In genomic region chr5:82526540-82526939, GRCh38 we compare ENCODE assay signal across 22 cellular contexts.
"Had no signal": no experiment of that assay in that cellular context is flagged by ENCODE, and none has a peak within 500 bp of the region (broad histone marks: within the 10 kb centered on the region; RNA-seq: fewer than 3 reads in every experiment).

No MANE protein-coding gene starts in this region.

- H3K9me3 ChIP-seq: esophagus muscularis mucosa, neutrophil, right atrium auricular region, suprapubic skin, thyroid gland had no signal

- ATAC-seq: foreskin keratinocyte; stimulated activated effector memory CD8-positive, alpha-beta T cell treated with anti-CD3 and anti-CD28 coated beads, Interleukin-12 subunit alpha, Interleukin-12 subunit beta, amount 100 ng/mL, for 72 hours; stimulated activated naive CD8-positive, alpha-beta T cell treated with anti-CD3 and anti-CD28 coated beads, Interleukin-15, Interleukin-2, amounts not matched to agents 100 U/mL and 50 U/mL, for 24 hours had no signal

- H3K27ac Mint-ChIP-seq: naive B cell; nephron progenitor cell; stimulated activated effector memory CD8-positive, alpha-beta T cell treated with anti-CD3 and anti-CD28 coated beads, Interleukin-12 subunit alpha, Interleukin-12 subunit beta, amount 100 ng/mL, for 72 hours; type B pancreatic cell had no signal

- H3K4me1 ChIP-seq: esophagus muscularis mucosa, foreskin keratinocyte, right atrium auricular region, suprapubic skin, thyroid gland had no signal

- FAIRE-seq: endometrium, small intestine, urothelium cell line had no signal

- DNase-seq: effector memory CD4-positive, alpha-beta T cell; foreskin keratinocyte; head of caudate nucleus; mesendoderm; naive B cell; nephron progenitor cell; posterior cingulate gyrus; small intestine; stimulated activated CD4-positive, alpha-beta T cell treated with anti-CD3 and anti-CD28 coated beads, Interleukin-12 subunit alpha, Interleukin-12 subunit beta, amount 100 ng/mL, for 4 hours; stimulated activated CD4-positive, alpha-beta T cell treated with anti-CD3 and anti-CD28 coated beads, Interleukin-4, amount 100 ng/mL, for 1 hour; stimulated activated CD8-positive, alpha-beta memory T cell treated with anti-CD3 and anti-CD28 coated beads, Interleukin-4, amount 100 ng/mL, for 48 hours; stimulated activated naive CD8-positive, alpha-beta T cell treated with anti-CD3 and anti-CD28 coated beads, Interleukin-15, Interleukin-2, amounts not matched to agents 100 U/mL and 50 U/mL, for 24 hours; thyroid gland had no signal

- H3K4me2 ChIP-seq: hepatocyte had no signal

- H3K27me3 ChIP-seq: esophagus muscularis mucosa, foreskin keratinocyte, hepatocyte, neutrophil, right atrium auricular region, suprapubic skin, thyroid gland had no signal

- H3K27me3 Mint-ChIP-seq: naive B cell, type B pancreatic cell had no signal

- H3K36me3 ChIP-seq: esophagus muscularis mucosa, neutrophil, right atrium auricular region, suprapubic skin, thyroid gland had no signal

- H3K4me3 Mint-ChIP-seq: naive B cell; nephron progenitor cell; stimulated activated effector memory CD8-positive, alpha-beta T cell treated with anti-CD3 and anti-CD28 coated beads, Interleukin-12 subunit alpha, Interleukin-12 subunit beta, amount 100 ng/mL, for 72 hours; type B pancreatic cell had no signal

- H3K27ac ChIP-seq: esophagus muscularis mucosa, foreskin keratinocyte, hepatocyte, neutrophil, right atrium auricular region, suprapubic skin, thyroid gland had no signal

- H2AFZ ChIP-seq: hepatocyte had no signal

- H3K79me2 ChIP-seq: hepatocyte had no signal

- H3K4me1 Mint-ChIP-seq: naive B cell had no signal

- H3K4me3 ChIP-seq: esophagus muscularis mucosa, hepatocyte, right atrium auricular region, suprapubic skin, thyroid gland had no signal

- H3K36me3 Mint-ChIP-seq: naive B cell; stimulated activated effector memory CD8-positive, alpha-beta T cell treated with anti-CD3 and anti-CD28 coated beads, Interleukin-12 subunit alpha, Interleukin-12 subunit beta, amount 100 ng/mL, for 72 hours; type B pancreatic cell had no signal
